In genomic region chr6:146785001-146785585, GRCh38 we compare ENCODE assay signal across 8 cellular contexts.
A peak's percentile ranks its signal among the peaks of the same experiment; 100 is the strongest.
DNase-seq lines count a peak whose midpoint lies in the region; ATAC-seq lines count a peak whose summit lies in the region.

No MANE protein-coding gene starts in this region.

- DNase-seq in EH (ENCODE audit: low read depth), result peak; percentile 54
- peak; percentile 26 for DNase-seq in NCI-H2227 (lab: John Stamatoyannopoulos, UW; ENCODE audit: unreplicated experiment)
- peak; percentile 1 for DNase-seq in activated CD4-positive, alpha-beta T cell treated with anti-CD3 and anti-CD28 coated beads, Interleukin-2, amount 50 U/mL, for 1 hour
- peak; percentile 33 for DNase-seq in iPS-NIHi11 (ENCODE audit: low spot score)
- DNase-seq in ureter (ENCODE audit: low spot score), result no peak
- no peak for DNase-seq in activated CD8-positive, alpha-beta memory T cell treated with anti-CD3 and anti-CD28 coated beads, Interleukin-2, amount 50 U/mL, for 48 hours

- ATAC-seq in GM19395 (IDR thresholded peaks at IDR 0.05; ENCODE audit: unreplicated experiment) (peak; percentile 86), HG03196 (IDR thresholded peaks at IDR 0.05; ENCODE audit: unreplicated experiment) (peak; percentile 89)

Comparison
In these comparisons a context has a peak if more than half of its experiments do, and no peak if none do; other contexts are left out.
1. DNase-seq: peak in EH (single experiment), NCI-H2227 (single experiment), activated CD4-positive, alpha-beta T cell treated with anti-CD3 and anti-CD28 coated beads, Interleukin-2, amount 50 U/mL, for 1 hour (single experiment) and iPS-NIHi11 (single experiment); none in ureter (single experiment) and activated CD8-positive, alpha-beta memory T cell treated with anti-CD3 and anti-CD28 coated beads, Interleukin-2, amount 50 U/mL, for 48 hours (single experiment).